Comparison of ENCODE assay signal across 6 cellular contexts in the genomic region with DNA sequence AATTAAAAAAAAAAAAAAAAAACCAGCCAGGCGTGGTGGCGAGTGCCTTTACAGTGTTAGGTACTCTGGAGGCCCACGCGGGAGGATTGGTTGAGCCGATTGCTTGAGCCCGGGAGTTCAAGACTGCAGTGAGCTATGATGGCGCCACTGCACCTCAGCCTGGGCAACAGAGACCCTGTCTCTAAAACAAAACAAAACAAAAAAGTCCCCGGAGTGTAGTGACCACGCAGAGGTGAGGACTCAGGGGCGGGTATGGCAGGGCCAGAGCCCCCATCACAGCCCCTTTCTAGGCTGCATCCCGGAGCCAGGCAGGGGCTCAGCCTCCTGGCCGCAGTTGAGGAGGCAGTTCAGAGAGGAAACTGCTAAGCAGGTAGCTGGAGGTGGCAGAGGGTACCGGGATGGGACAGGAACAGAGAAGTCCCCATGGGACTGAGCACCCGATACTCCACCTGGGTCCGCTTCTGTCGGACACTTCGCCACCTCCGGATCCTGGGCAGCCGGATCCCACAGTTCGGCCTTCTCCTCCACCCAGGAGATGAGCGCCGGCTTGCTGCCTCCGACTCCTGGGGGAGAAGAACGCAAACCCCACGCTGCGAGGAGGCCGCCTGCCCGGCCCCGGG.
A peak's percentile ranks its signal among the peaks of the same experiment; 100 is the strongest.
DNase-seq lines count a peak whose midpoint lies in the region; TF ChIP-seq lines count a peak whose summit lies in the region.

No MANE protein-coding gene starts in this region.

- H3K4me2 ChIP-seq in SU-DHL-6 (ENCODE audit: low read depth, low read length, poor library complexity, severe bottlenecking), result peak overlapping the region; percentile 95

- H3K36me3 ChIP-seq in SU-DHL-6 (ENCODE audit: low read length), result no peaks in the 10 kb centered on the region

- no peak for TF ChIP-seq CTCF in SU-DHL-6 (IDR thresholded peaks at IDR 0.05; ENCODE audit: insufficient read depth, low read length, poor library complexity, severe bottlenecking)

- peak overlapping the region; percentile 79 for H3K9ac ChIP-seq in SU-DHL-6 (ENCODE audit: low read length)

- H2AFZ ChIP-seq in SU-DHL-6 (ENCODE audit: low read depth, low read length, severe bottlenecking), result peak overlapping the region; percentile 66

- H3K9me3 ChIP-seq in SU-DHL-6 (ENCODE audit: insufficient read depth, low read length) (no peaks in the 10 kb centered on the region), iPS-18c (ENCODE audit: control insufficient read depth, insufficient read depth, low read length) (no peaks in the 10 kb centered on the region)

- H4K20me1 ChIP-seq in SU-DHL-6 (ENCODE audit: low read depth, low read length), result no peaks in the 10 kb centered on the region

- peak overlapping the region; percentile 82 for H3K27ac ChIP-seq in SU-DHL-6 (ENCODE audit: low read depth, low read length)

- peak overlapping the region; percentile 76 for H3K4me3 ChIP-seq in SU-DHL-6 (ENCODE audit: insufficient read depth, low read length, poor library complexity, severe bottlenecking)
- H3K4me3 ChIP-seq in iPS-18c (ENCODE audit: insufficient read depth, low read depth, low read length), result peak overlapping the region; percentile 93

- peaks cover 4% of the 10 kb centered on the region; the same call in 1 of the 2 replicates for H3K79me2 ChIP-seq in SU-DHL-6 (ENCODE audit: insufficient read depth, low read length)

- H3K27me3 ChIP-seq in SU-DHL-6 (ENCODE audit: low read length), result no peaks in the 10 kb centered on the region

- peak; percentile 70 for DNase-seq in activated CD8-positive, alpha-beta memory T cell treated with anti-CD3 and anti-CD28 coated beads, Interleukin-2, amount 50 U/mL, for 48 hours
- no peak for DNase-seq in activated CD8-positive, alpha-beta memory T cell treated with anti-CD3 and anti-CD28 coated beads, Interleukin-2, amount 50 U/mL, for 4 hours
- no peak for DNase-seq in medulla oblongata (ENCODE audit: extremely low spot score)
- no peak for DNase-seq in NCI-H2081 treated with DMSO at 0.1 percent for 48 hours (lab: John Stamatoyannopoulos, UW)

- H3F3A ChIP-seq in SU-DHL-6 (ENCODE audit: insufficient read depth), result peaks cover 16% of the 10 kb centered on the region

- no peaks in the 10 kb centered on the region for H3K9me2 ChIP-seq in SU-DHL-6 (replicated peaks; ENCODE audit: insufficient read depth, low read length)
